In genomic region chr6:35258858-35259193, GRCh38 we compare ENCODE assay signal across 8 cellular contexts. TPM values are rescaled to one million over a fixed set of nuclear protein-coding genes. Genes with fewer than 3 reads are reported as not detected.
DNase-seq lines count a peak whose midpoint lies in the region; ATAC-seq and TF ChIP-seq lines count a peak whose summit lies in the region.

No MANE protein-coding gene starts in this region.

- 0 out of 2 replicates have a peak, but pooled peaks cover 2% of the 10 kb centered on the region for H3K9me3 ChIP-seq in SJSA1 (replicated peaks)
- no peaks in the 10 kb centered on the region for H3K9me3 ChIP-seq in duodenal mucosa (ENCODE audit: control insufficient read depth in 1 of 2, low read length in 2 of 2)
- no peaks in the 10 kb centered on the region for H3K9me3 ChIP-seq in mononuclear cell (ENCODE audit: low read depth, low read length)
- H3K9me3 ChIP-seq in tibial artery = no peaks in the 10 kb centered on the region

- peak overlapping the region; percentile 89 for H3K4me3 ChIP-seq in SJSA1
- peak overlapping the region; percentile 79 to 93 for H3K4me3 ChIP-seq in duodenal mucosa (ENCODE audit: low read depth in 1 of 2, low read length in 2 of 2)
- H3K4me3 ChIP-seq in mononuclear cell (ENCODE audit: low read length) = peak overlapping the region; percentile 76
- H3K4me3 ChIP-seq in tibial artery = peak overlapping the region; percentile 80 to 94

- H3K27ac ChIP-seq in SJSA1 = peak overlapping the region; percentile 85
- peak overlapping the region; percentile 95 for H3K27ac ChIP-seq in duodenal mucosa (ENCODE audit: low read depth, low read length)
- H3K27ac ChIP-seq in tibial artery = peak overlapping the region; percentile 98

- peak overlapping the region; percentile 88 for H3K27ac Mint-ChIP-seq in activated naive CD4-positive, alpha-beta T cell treated with anti-CD3 and anti-CD28 coated beads, Interleukin-2, amount 10 ng/mL, durations not matched to agents 7 days and 5 days

- H3K36me3 ChIP-seq in SJSA1 = 0 out of 2 replicates have a peak, but pooled peaks cover 3% of the 10 kb centered on the region
- H3K36me3 ChIP-seq in duodenal mucosa (ENCODE audit: control insufficient read depth in 1 of 2, insufficient read depth in 2 of 2, low read length in 2 of 2) = no peaks in the 10 kb centered on the region
- no peaks in the 10 kb centered on the region for H3K36me3 ChIP-seq in tibial artery

- H3K9me3 Mint-ChIP-seq in activated naive CD4-positive, alpha-beta T cell treated with anti-CD3 and anti-CD28 coated beads, Interleukin-2, amount 10 ng/mL, durations not matched to agents 7 days and 5 days = no peaks in the 10 kb centered on the region

- H3K4me1 ChIP-seq in SJSA1 (replicated peaks) (peaks cover 11% of the 10 kb centered on the region), duodenal mucosa (ENCODE audit: control insufficient read depth in 1 of 2, insufficient read depth in 2 of 2, low read length in 2 of 2) (peaks cover 16% of the 10 kb centered on the region in 2 donors), mononuclear cell (ENCODE audit: insufficient read depth, low read length) (peaks cover 47% of the 10 kb centered on the region), tibial artery (peaks cover 0 to 61% (median 22%) of the 10 kb centered on the region in 4 donors)

- DNase-seq in activated naive CD4-positive, alpha-beta T cell treated with anti-CD3 and anti-CD28 coated beads, Interleukin-2, amount 10 ng/mL, durations not matched to agents 7 days and 5 days = no peak
- no peak for DNase-seq in activated naive CD4-positive, alpha-beta T cell treated with Interleukin-2 at 50 U/mL for 16 hours
- DNase-seq in SJSA1 (ENCODE audit: low read depth in 1 of 2, low spot score in 2 of 2) (no peak), tibial artery (peak in 1 of 2 donors; percentile 33), NCI-H226 (no peak)

- peaks cover 2% of the 10 kb centered on the region for H3K36me3 Mint-ChIP-seq in activated naive CD4-positive, alpha-beta T cell treated with anti-CD3 and anti-CD28 coated beads, Interleukin-2, amount 10 ng/mL, durations not matched to agents 7 days and 5 days

- peak overlapping the region; percentile 96 for H3K4me3 Mint-ChIP-seq in activated naive CD4-positive, alpha-beta T cell treated with anti-CD3 and anti-CD28 coated beads, Interleukin-2, amount 10 ng/mL, durations not matched to agents 7 days and 5 days

- intact Hi-C loops in tibial artery (cut with DNase I; ENCODE audit: low total_unique reads) = loop anchor here (10.0 kb wide), 1 partner anchor 244 kb away; no protein-coding TSS in a partner anchor

- H3K4me1 Mint-ChIP-seq in activated naive CD4-positive, alpha-beta T cell treated with anti-CD3 and anti-CD28 coated beads, Interleukin-2, amount 10 ng/mL, durations not matched to agents 7 days and 5 days = peaks cover 40% of the 10 kb centered on the region

- H3K27me3 ChIP-seq in SJSA1 (replicated peaks) (no peaks in the 10 kb centered on the region), duodenal mucosa (ENCODE audit: control insufficient read depth in 1 of 2, insufficient read depth in 2 of 2, low read length in 2 of 2) (no peaks in the 10 kb centered on the region), mononuclear cell (ENCODE audit: insufficient read depth, low read length) (no peaks in the 10 kb centered on the region), tibial artery (no peaks in the 10 kb centered on the region)

- CTCF ChIA-PET in activated naive CD4-positive, alpha-beta T cell treated with anti-CD3 and anti-CD28 coated beads, Interleukin-2, amount 10 ng/mL, durations not matched to agents 7 days and 5 days (lab: Charles Lee) = interaction anchor here (0.8 to 2.3 kb wide), 2 partner anchors 9 to 10 kb away, joined by 3 to 6 read pairs; no protein-coding TSS in a partner anchor

- peak overlapping the region; percentile 75 to 89 for H3K9ac ChIP-seq in duodenal mucosa (ENCODE audit: low read depth in 1 of 2, low read length in 2 of 2)

- H3K27me3 Mint-ChIP-seq in activated naive CD4-positive, alpha-beta T cell treated with anti-CD3 and anti-CD28 coated beads, Interleukin-2, amount 10 ng/mL, durations not matched to agents 7 days and 5 days = no peaks in the 10 kb centered on the region

- ATAC-seq in HG03095 (IDR thresholded peaks at IDR 0.05; ENCODE audit: unreplicated experiment) = peak; percentile 6

- no peak for TF ChIP-seq CTCF in tibial artery (IDR thresholded peaks at IDR 0.05)

RNA-seq across cellular contexts. Expression of gene ZNF76, which starts 0.7 kb away (rescaled TPM):
- 8.2 and 15.6 TPM in 2 replicates for total RNA-seq in SJSA1 (2014; rRNA removed; shearing (Covaris generic))
- total RNA-seq in mononuclear cell = 23.4 TPM

RNA-seq across cellular contexts. Expression of gene DEF6, which starts 38.8 kb away (rescaled TPM):
- total RNA-seq in SJSA1 (2014; rRNA removed; shearing (Covaris generic)) = 0.05 TPM in 1 of 2 replicates, not detected in the other
- total RNA-seq in mononuclear cell = 80.1 TPM

RNA-seq across cellular contexts. Expression of gene SCUBE3, which starts 45.1 kb away (rescaled TPM):
- 2.6 and 4.7 TPM in 2 replicates for total RNA-seq in SJSA1 (2014; rRNA removed; shearing (Covaris generic))
- total RNA-seq in mononuclear cell = not detected

Comparison
In these comparisons a context has a peak if more than half of its experiments do, and no peak if none do; other contexts are left out.
1. RNA of gene DEF6, which starts 38.8 kb away (total RNA-seq): 80.1 TPM in mononuclear cell (single experiment); 0.05 TPM in SJSA1; every median in the first group is over 10 times any median in the second.
2. Peak in every context shown above with its lines, with median percentiles within 50 percentile points of each other: H3K27ac ChIP-seq and H3K4me3 ChIP-seq.